In the genomic region with DNA sequence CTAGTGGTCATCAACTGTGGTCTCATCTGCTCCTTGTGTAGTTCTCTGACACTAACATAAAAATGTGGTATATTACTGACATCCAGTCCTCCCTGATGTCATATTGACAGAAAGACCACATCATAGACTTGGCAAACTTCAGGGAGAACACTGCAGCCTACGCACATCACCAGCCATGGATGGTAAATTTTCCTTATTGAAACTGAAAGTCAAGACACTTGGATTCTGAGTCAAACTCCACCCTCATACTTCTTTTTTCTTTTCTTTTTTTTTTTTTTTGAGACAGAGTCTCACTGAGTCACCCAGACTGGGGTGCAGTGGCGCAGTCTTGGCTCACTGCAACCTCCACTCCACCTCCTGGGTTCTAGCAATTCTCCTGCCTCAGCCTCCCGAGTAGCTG, we compare ENCODE assay signal across 17 cellular contexts. TPM values are rescaled to one million over a fixed set of nuclear protein-coding genes. Genes with fewer than 3 reads are reported as not detected.
DNase-seq lines count a peak whose midpoint lies in the region; ATAC-seq and TF ChIP-seq lines count a peak whose summit lies in the region.
"Had no signal": no experiment of that assay in that cellular context is flagged by ENCODE, and none has a peak within 500 bp of the region (broad histone marks: within the 10 kb centered on the region; RNA-seq: fewer than 3 reads in every experiment).

No MANE protein-coding gene starts in this region.

- TF ChIP-seq CTCF in epithelial cell of proximal tubule (conservative IDR thresholded peaks at IDR 0.05; ENCODE audit: low read depth, low read length) = no peak
- TF ChIP-seq CTCF in testis (IDR thresholded peaks at IDR 0.05) = no peak

- H3K9me3 Mint-ChIP-seq in stimulated activated effector memory CD8-positive, alpha-beta T cell treated with anti-CD3 and anti-CD28 coated beads, Interleukin-12 subunit alpha, Interleukin-12 subunit beta, amount 100 ng/mL, for 72 hours = no peaks in the 10 kb centered on the region
- H3K9me3 Mint-ChIP-seq: brain had no signal

- intact Hi-C loops in testis (cut with DNase I; ENCODE audit: low total_unique reads) = no loop called here

- no peaks in the 10 kb centered on the region for H3K4me1 Mint-ChIP-seq in stimulated activated effector memory CD8-positive, alpha-beta T cell treated with anti-CD3 and anti-CD28 coated beads, Interleukin-12 subunit alpha, Interleukin-12 subunit beta, amount 100 ng/mL, for 72 hours
- H3K4me1 Mint-ChIP-seq: brain had no signal

- no peaks in the 10 kb centered on the region for H3K4me1 ChIP-seq in testis
- H3K4me1 ChIP-seq: left lung, parathyroid adenoma, tibial nerve had no signal

- TF ChIP-seq POLR2A in testis (IDR thresholded peaks at IDR 0.05) = no peak

- H3K4me3 ChIP-seq in epithelial cell of proximal tubule (ENCODE audit: low read depth, low read length) = no peak overlapping the region
- H3K4me3 ChIP-seq in testis = no peak overlapping the region
- H3K4me3 ChIP-seq: dorsolateral prefrontal cortex, esophagus muscularis mucosa, left lung, tibial nerve had no signal

- H3K9me3 ChIP-seq in testis = no peaks in the 10 kb centered on the region
- H3K9me3 ChIP-seq: esophagus muscularis mucosa, left lung, tibial nerve had no signal

- H3K4me3 Mint-ChIP-seq in stimulated activated effector memory CD8-positive, alpha-beta T cell treated with anti-CD3 and anti-CD28 coated beads, Interleukin-12 subunit alpha, Interleukin-12 subunit beta, amount 100 ng/mL, for 72 hours = no peak overlapping the region
- H3K4me3 Mint-ChIP-seq: brain had no signal

- H3K36me3 ChIP-seq in testis (ENCODE audit: low read depth, missing control alignments) = no peaks in the 10 kb centered on the region

- WGBS in testis, 2 donors = 89 to 91% methylated on average over 3 of the region's 3 CpGs

- H3K27ac Mint-ChIP-seq in stimulated activated effector memory CD8-positive, alpha-beta T cell treated with anti-CD3 and anti-CD28 coated beads, Interleukin-12 subunit alpha, Interleukin-12 subunit beta, amount 100 ng/mL, for 72 hours = peak overlapping the region; percentile 64
- H3K27ac Mint-ChIP-seq: brain had no signal

- ATAC-seq in stimulated activated effector memory CD8-positive, alpha-beta T cell treated with anti-CD3 and anti-CD28 coated beads, Interleukin-12 subunit alpha, Interleukin-12 subunit beta, amount 100 ng/mL, for 72 hours = peak; percentile 76
- ATAC-seq: left lung had no signal

- DNase-seq in activated T-cell treated with anti-CD3 and anti-CD28 coated beads for 48 hours (ENCODE audit: low read depth) = peak; percentile 23
- DNase-seq in activated T-cell treated with anti-CD3 and anti-CD28 coated beads, Interleukin-2, amount 50 U/mL, for 1 hour = no peak
- peak; percentile 11 for DNase-seq in MV-4-11 (lab: John Stamatoyannopoulos, UW)
- peak; percentile 22 for DNase-seq in epithelial cell of proximal tubule (ENCODE audit: low read depth)
- DNase-seq in stimulated activated effector memory CD8-positive, alpha-beta T cell treated with anti-CD3 and anti-CD28 coated beads, Interleukin-12 subunit alpha, Interleukin-12 subunit beta, amount 100 ng/mL, for 72 hours (ENCODE audit: low spot score in 2 of 2) = no peak
- no peak for DNase-seq in testis
- DNase-seq in medulla oblongata (ENCODE audit: extremely low spot score) = no peak
- DNase-seq in NCI-H748 treated with DMSO at 0.1 percent for 48 hours (lab: John Stamatoyannopoulos, UW) = no peak
- DNase-seq: dorsolateral prefrontal cortex, Kasumi-1, left lung, NCI-H187, NCI-H510A had no signal

- no peaks in the 10 kb centered on the region for H3K27me3 ChIP-seq in testis
- H3K27me3 ChIP-seq: dorsolateral prefrontal cortex, esophagus muscularis mucosa, left lung, tibial nerve had no signal

- H3K36me3 Mint-ChIP-seq in stimulated activated effector memory CD8-positive, alpha-beta T cell treated with anti-CD3 and anti-CD28 coated beads, Interleukin-12 subunit alpha, Interleukin-12 subunit beta, amount 100 ng/mL, for 72 hours = peaks cover 23% of the 10 kb centered on the region

- H3K27ac ChIP-seq in testis = no peak overlapping the region
- H3K27ac ChIP-seq: esophagus muscularis mucosa, left lung, parathyroid adenoma, tibial nerve had no signal

RNA-seq across cellular contexts. Expression of gene NDRG3, which starts 25.4 kb away (rescaled TPM):
- total RNA-seq in epithelial cell of proximal tubule = 16.7 and 17.3 TPM in 2 replicates
- total RNA-seq in testis = 10 to 100 TPM; 65.3 to 70.7 TPM
- polyA plus RNA-seq in testis (ENCODE audit: insufficient read depth, low read depth, low replicate concordance) = 202 TPM

RNA-seq across cellular contexts. Expression of gene DSN1, which starts 53.1 kb away (rescaled TPM):
- total RNA-seq in epithelial cell of proximal tubule (19.8 and 29.6 TPM in 2 replicates), testis (10 to 100 TPM; 24.6 to 30.2 TPM)
- 38.6 TPM for polyA plus RNA-seq in testis (ENCODE audit: insufficient read depth, low read depth, low replicate concordance)

Comparison
In these comparisons a context has a peak if more than half of its experiments do, and no peak if none do; other contexts are left out.
1. DNase-seq: peak in activated T-cell treated with anti-CD3 and anti-CD28 coated beads for 48 hours (single experiment), MV-4-11 (single experiment) and epithelial cell of proximal tubule (single experiment); none in activated T-cell treated with anti-CD3 and anti-CD28 coated beads, Interleukin-2, amount 50 U/mL, for 1 hour (single experiment), stimulated activated effector memory CD8-positive, alpha-beta T cell treated with anti-CD3 and anti-CD28 coated beads, Interleukin-12 subunit alpha, Interleukin-12 subunit beta, amount 100 ng/mL, for 72 hours (0 of 2), testis (single experiment), medulla oblongata (single experiment) and NCI-H748 treated with DMSO at 0.1 percent for 48 hours (single experiment).